In genomic region chrX:19040373-19040772, GRCh38 we compare ENCODE assay signal across 12 cellular contexts. TPM values are rescaled to one million over a fixed set of nuclear protein-coding genes. Genes with fewer than 3 reads are reported as not detected.
A peak's percentile ranks its signal among the peaks of the same experiment; 100 is the strongest.
DNase-seq lines count a peak whose midpoint lies in the region; ATAC-seq, FAIRE-seq and TF ChIP-seq lines count a peak whose summit lies in the region.
"Had no signal": no experiment of that assay in that cellular context is flagged by ENCODE, and none has a peak within 500 bp of the region (broad histone marks: within the 10 kb centered on the region; RNA-seq: fewer than 3 reads in every experiment).

No MANE protein-coding gene starts in this region.

- H2AFZ ChIP-seq in GM23338 = no peak overlapping the region

- H3K9me3 ChIP-seq in adipocyte (ENCODE audit: control insufficient read depth, low read length) (no peaks in the 10 kb centered on the region), kidney (ENCODE audit: control insufficient read depth in 1 of 2, low read length in 2 of 2) (no peaks in the 10 kb centered on the region), SJCRH30 (replicated peaks) (no peaks in the 10 kb centered on the region)

- no peak overlapping the region for H3K4me3 Mint-ChIP-seq in GM23338
- H3K4me3 Mint-ChIP-seq: activated T-cell treated with anti-CD3 and anti-CD28 coated beads, Interleukin-2, amount 50 U/mL, for 24 hours had no signal

- no peaks in the 10 kb centered on the region for H3K27me3 ChIP-seq in GM23338 (ENCODE audit: insufficient read depth)
- H3K27me3 ChIP-seq in adipocyte (replicated peaks; ENCODE audit: control insufficient read depth, insufficient read depth, low read length) = no peaks in the 10 kb centered on the region
- H3K27me3 ChIP-seq in SJCRH30 = no peaks in the 10 kb centered on the region

- H3K79me2 ChIP-seq in GM23338 (replicated peaks; ENCODE audit: insufficient read depth) = no peaks in the 10 kb centered on the region

- no peaks in the 10 kb centered on the region for H3K27me3 Mint-ChIP-seq in GM23338 (ENCODE audit: insufficient read depth, low read depth, poor library complexity)

- H3K4me2 ChIP-seq in GM23338 = no peak overlapping the region

- TF ChIP-seq CTCF in AG09309 (IDR thresholded peaks at IDR 0.05; ENCODE audit: control insufficient read depth, insufficient read depth, low read depth, low read length, missing control alignments) (peak; percentile 8), GM23338 (conservative IDR thresholded peaks at IDR 0.05; ENCODE audit: low read depth in 2 of 2) (peak in 1 of 2 experiments; percentile 53; a peak in 3 of 4 replicates), kidney (IDR thresholded peaks at IDR 0.05; ENCODE audit: borderline replicate concordance, extremely low read depth, insufficient read depth) (no peak)

- no peaks in the 10 kb centered on the region for H3F3A ChIP-seq in GM23338 (replicated peaks; ENCODE audit: low read depth)

- no peak for ATAC-seq in GM23338

- H4K20me1 ChIP-seq in GM23338 (replicated peaks; ENCODE audit: insufficient read depth) = no peaks in the 10 kb centered on the region

- no peaks in the 10 kb centered on the region for H3K9me3 Mint-ChIP-seq in GM23338
- H3K9me3 Mint-ChIP-seq: activated T-cell treated with anti-CD3 and anti-CD28 coated beads, Interleukin-2, amount 50 U/mL, for 24 hours had no signal

- no peak overlapping the region for H3K9ac ChIP-seq in adipocyte (ENCODE audit: low read length)
- no peak overlapping the region for H3K9ac ChIP-seq in kidney (ENCODE audit: low read length in 2 of 2)

- no peak overlapping the region for H3K27ac ChIP-seq in GM23338 (ENCODE audit: low read depth)
- no peak overlapping the region for H3K27ac ChIP-seq in kidney (ENCODE audit: low read depth in 2 of 2, low read length in 2 of 2)
- no peak overlapping the region for H3K27ac ChIP-seq in SJCRH30

- H3K4me1 ChIP-seq in GM23338 (ENCODE audit: insufficient read depth) (no peaks in the 10 kb centered on the region), adipocyte (ENCODE audit: control insufficient read depth, insufficient read depth, low read length) (no peaks in the 10 kb centered on the region), kidney (ENCODE audit: control insufficient read depth in 1 of 2, insufficient read depth in 1 of 2, low read depth in 1 of 2, low read length in 2 of 2) (no peaks in the 10 kb centered on the region), SJCRH30 (no peaks in the 10 kb centered on the region)

- no peak for DNase-seq in AG09309 (ENCODE audit: low read depth)
- DNase-seq in GM23338 (ENCODE audit: low spot score) = peak; percentile 1
- DNase-seq in adipocyte (ENCODE audit: low read depth) = peak; percentile 30
- DNase-seq in kidney = no peak
- no peak for DNase-seq in ureter (ENCODE audit: low spot score)
- no peak for DNase-seq in NCI-H187 treated with DMSO at 0.1 percent for 48 hours (lab: John Stamatoyannopoulos, UW)
- DNase-seq in glomerular visceral epithelial cell (ENCODE audit: extremely low spot score) = no peak
- no peak for DNase-seq in SJCRH30
- DNase-seq: activated T-cell treated with anti-CD3 and anti-CD28 coated beads, Interleukin-2, amount 50 U/mL, for 24 hours; DMS 273 treated with DMSO at 0.1 percent for 48 hours; NCI-H774; stimulated activated CD4-positive, alpha-beta T cell treated with anti-CD3 and anti-CD28 coated beads, Interleukin-2, amount 100 ng/mL, for 48 hours had no signal

- no peaks in the 10 kb centered on the region for H3K9me2 ChIP-seq in GM23338 (ENCODE audit: insufficient read depth)

- peak; percentile 27 for FAIRE-seq in kidney (lab: Jason Lieb, UNC)

- no peak overlapping the region for H3K27ac Mint-ChIP-seq in GM23338
- H3K27ac Mint-ChIP-seq: activated T-cell treated with anti-CD3 and anti-CD28 coated beads, Interleukin-2, amount 50 U/mL, for 24 hours had no signal

- H3K4me1 Mint-ChIP-seq in GM23338 = no peaks in the 10 kb centered on the region

- H3K36me3 ChIP-seq in GM23338 (ENCODE audit: insufficient read depth) = no peaks in the 10 kb centered on the region
- H3K36me3 ChIP-seq in adipocyte (ENCODE audit: control insufficient read depth, insufficient read depth, low read length, severe bottlenecking) = no peaks in the 10 kb centered on the region
- H3K36me3 ChIP-seq in kidney (ENCODE audit: control insufficient read depth in 1 of 2, insufficient read depth in 2 of 2, low read length in 2 of 2) = no peaks in the 10 kb centered on the region
- H3K36me3 ChIP-seq in SJCRH30 = no peaks in the 10 kb centered on the region

- peaks cover 4% of the 10 kb centered on the region; the same call in 1 of the 3 replicates for H3K36me3 Mint-ChIP-seq in GM23338 (ENCODE audit: low read depth)

- intact Hi-C loops in kidney (cut with DNase I) = no loop called here

- no peak overlapping the region for H3K4me3 ChIP-seq in AG09309 (ENCODE audit: control insufficient read depth, low read depth, low read length)
- no peak overlapping the region for H3K4me3 ChIP-seq in GM23338
- H3K4me3 ChIP-seq in adipocyte (ENCODE audit: low read length) = no peak overlapping the region
- no peak overlapping the region for H3K4me3 ChIP-seq in kidney (ENCODE audit: low read length in 2 of 2)
- no peak overlapping the region for H3K4me3 ChIP-seq in SJCRH30

TF ChIP-seq in GM23338, 12 proteins besides CTCF, POLR2A, EP300 and RAD21 (continues in another document):
- no peak for TF ChIP-seq CREB1 (CRISPR knock-in tag; IDR thresholded peaks at IDR 0.05; ENCODE audit: low read depth)
- TF ChIP-seq REST (IDR thresholded peaks at IDR 0.05; ENCODE audit: unreplicated experiment) = no peak
- TF ChIP-seq EZH2 (IDR thresholded peaks at IDR 0.05; ENCODE audit: low read depth, unreplicated experiment) = no peak
- TF ChIP-seq ZNF331 (CRISPR knock-in tag; IDR thresholded peaks at IDR 0.05; ENCODE audit: low read depth) = no peak
- no peak for TF ChIP-seq NANOG (IDR thresholded peaks at IDR 0.05; ENCODE audit: borderline replicate concordance)
- no peak for TF ChIP-seq STAT1 (IDR thresholded peaks at IDR 0.05; ENCODE audit: unreplicated experiment)
- no peak for TF ChIP-seq ZNF114 (CRISPR knock-in tag; IDR thresholded peaks at IDR 0.05)
- TF ChIP-seq JUNB (IDR thresholded peaks at IDR 0.05; ENCODE audit: unreplicated experiment) = no peak

RNA-seq across cellular contexts. Expression of gene PHKA2, which starts 56.5 kb away (rescaled TPM):
- total RNA-seq in GM23338 (2014; rRNA removed; shearing (Covaris generic)) = 23.7 and 23.9 TPM in 2 replicates
- polyA plus RNA-seq in GM23338 (2016; fragmentation: Nextera tagmentation; extraction: Ambion mirVana) (8.0 and 9.2 TPM in 2 replicates), kidney (ENCODE audit: insufficient read depth, low read depth, low replicate concordance) (14.7 TPM)
- total RNA-seq in kidney (26.3 TPM), ureter (26.3 TPM)
- 22.4 and 30.3 TPM in 2 replicates for total RNA-seq in SJCRH30 (2014; rRNA removed; shearing (Covaris generic))

Comparison
In these comparisons a context has a peak if more than half of its experiments do, and no peak if none do; other contexts are left out.
1. DNase-seq: peak in GM23338 (single experiment) and adipocyte (single experiment); none in AG09309 (single experiment), kidney (single experiment), ureter (single experiment), NCI-H187 treated with DMSO at 0.1 percent for 48 hours (single experiment), glomerular visceral epithelial cell (single experiment) and SJCRH30 (0 of 2).